11 cellular contexts compared by ENCODE assay signal in the genomic region with DNA sequence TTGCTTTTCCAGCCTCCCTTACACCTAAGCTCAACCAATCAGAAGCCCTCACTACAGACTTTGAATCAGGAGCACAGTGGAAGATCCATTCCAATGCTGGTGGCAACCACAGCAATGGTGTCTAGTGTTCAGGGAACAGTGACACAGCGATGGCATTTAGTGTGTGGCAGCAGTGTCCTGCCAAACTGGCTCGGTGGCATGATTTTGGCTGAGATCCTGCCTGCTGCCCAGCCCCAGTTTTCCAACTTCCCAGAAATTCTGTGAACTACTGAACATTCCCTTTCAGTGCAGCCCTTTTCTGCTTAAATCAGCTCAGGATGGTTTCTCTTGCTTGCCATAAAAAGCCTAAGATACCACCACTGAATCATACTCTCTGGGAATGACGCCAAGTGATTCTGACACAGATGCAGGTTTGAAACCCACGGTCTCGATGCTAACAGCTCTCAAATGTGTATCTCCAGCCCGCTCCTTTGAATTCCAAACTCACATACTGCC. TPM values are rescaled to one million over a fixed set of nuclear protein-coding genes. Genes with fewer than 3 reads are reported as not detected.
DNase-seq lines count a peak whose midpoint lies in the region; TF ChIP-seq lines count a peak whose summit lies in the region.
"Had no signal": no experiment of that assay in that cellular context is flagged by ENCODE, and none has a peak within 500 bp of the region (broad histone marks: within the 10 kb centered on the region; RNA-seq: fewer than 3 reads in every experiment).

No MANE protein-coding gene starts in this region.

- H2BK5ac ChIP-seq in trophoblast cell (ENCODE audit: low read depth, low read length, poor library complexity): no peak overlapping the region

- H4K91ac ChIP-seq in trophoblast cell (ENCODE audit: low read depth, low read length): no peak overlapping the region

- no peak overlapping the region for H3K14ac ChIP-seq in trophoblast cell (ENCODE audit: low read length)

- H3K18ac ChIP-seq in trophoblast cell (ENCODE audit: low read length): no peak overlapping the region

- H3K9me3 ChIP-seq in esophagus muscularis mucosa (no peaks in the 10 kb centered on the region), trophoblast cell (ENCODE audit: insufficient read depth, low read depth, low read length) (no peaks in the 10 kb centered on the region), testis (no peaks in the 10 kb centered on the region)

- H2AK5ac ChIP-seq in trophoblast cell (ENCODE audit: low read length): no peak overlapping the region

- no peaks in the 10 kb centered on the region for H3K79me2 ChIP-seq in trophoblast cell (ENCODE audit: control insufficient read depth, insufficient read depth, low read length, poor library complexity)

- no peak overlapping the region for H4K8ac ChIP-seq in trophoblast cell (ENCODE audit: low read depth, low read length)

- H3K9ac ChIP-seq in trophoblast cell (ENCODE audit: low read length): no peak overlapping the region

- peaks cover 0 to 3% (median 0%) of the 10 kb centered on the region in 4 donors for H3K36me3 ChIP-seq in esophagus muscularis mucosa
- peaks cover 0 to 3% of the 10 kb centered on the region in 2 experiments for H3K36me3 ChIP-seq in trophoblast cell (ENCODE audit: control insufficient read depth in 1 of 2, insufficient read depth in 2 of 2, low read length in 2 of 2)
- H3K36me3 ChIP-seq in testis (ENCODE audit: low read depth, missing control alignments): no peaks in the 10 kb centered on the region

- intact Hi-C loops in esophagus muscularis mucosa (cut with DNase I): no loop called here
- intact Hi-C loops in testis (cut with DNase I; ENCODE audit: low total_unique reads): no loop called here

- TF ChIP-seq CTCF in esophagus muscularis mucosa (IDR thresholded peaks at IDR 0.05) (no peak), testis (IDR thresholded peaks at IDR 0.05) (no peak)

- H4K12ac ChIP-seq in trophoblast cell (ENCODE audit: low read depth, low read length): no peak overlapping the region

- DNase-seq in ELR (ENCODE audit: low read depth) (peak; percentile 91), RKO (ENCODE audit: low spot score) (peak; percentile 47), esophagus muscularis mucosa (ENCODE audit: extremely low spot score) (no peak), trophoblast cell (peak; percentile 93 to 96), GOT3 (lab: John Stamatoyannopoulos, UW) (no peak), SKM-1 treated with dmso at 0.1 percent for 144 hours (lab: John Stamatoyannopoulos, UW; ENCODE audit: unreplicated experiment) (no peak), testis (no peak), UCSD-AML1 (lab: John Stamatoyannopoulos, UW; ENCODE audit: unreplicated experiment) (no peak)
- DNase-seq: activated naive CD4-positive, alpha-beta T cell treated with anti-CD3 and anti-CD28 coated beads for 36 hours; glutamatergic neuron had no signal

- H3K4me1 ChIP-seq in esophagus muscularis mucosa: peaks cover 50 to 78% (median 68%) of the 10 kb centered on the region in 4 donors
- H3K4me1 ChIP-seq in trophoblast cell (ENCODE audit: control insufficient read depth in 1 of 2, insufficient read depth in 2 of 2, low read length in 2 of 2): peaks cover 8 to 24% of the 10 kb centered on the region in 2 experiments
- peaks cover 10% of the 10 kb centered on the region for H3K4me1 ChIP-seq in testis

- H3K4me3 ChIP-seq in esophagus muscularis mucosa: no peak overlapping the region
- H3K4me3 ChIP-seq in trophoblast cell (ENCODE audit: low read depth, low read length): no peak overlapping the region
- no peak overlapping the region for H3K4me3 ChIP-seq in testis

- no peak overlapping the region for H2BK120ac ChIP-seq in trophoblast cell (ENCODE audit: insufficient read depth, low read length, poor library complexity)

- H3K79me1 ChIP-seq in trophoblast cell (ENCODE audit: low read length): no peaks in the 10 kb centered on the region

- peak overlapping the region in 3 of 4 donors; percentile 16 to 58 (median 44) for H3K27ac ChIP-seq in esophagus muscularis mucosa (replicated peaks in 1 of 4)
- H3K27ac ChIP-seq in trophoblast cell (ENCODE audit: low read depth, low read length): no peak overlapping the region
- H3K27ac ChIP-seq in testis: no peak overlapping the region

- H3K27me3 ChIP-seq in esophagus muscularis mucosa (no peaks in the 10 kb centered on the region), trophoblast cell (ENCODE audit: insufficient read depth, low read length) (no peaks in the 10 kb centered on the region), testis (no peaks in the 10 kb centered on the region)

- WGBS in esophagus muscularis mucosa: 51% methylated on average over 6 of the region's 6 CpGs
- no CpG with 5 or more reads among the region's 6 CpGs for WGBS in trophoblast cell (ENCODE audit: extremely low coverage, insufficient coverage, insufficient read length)
- 67 to 79% methylated on average over 4 to 6 of the region's 6 CpGs for WGBS in testis, 2 donors

- H3K4me2 ChIP-seq in trophoblast cell (ENCODE audit: low read length): no peak overlapping the region

- TF ChIP-seq POLR2A in esophagus muscularis mucosa (IDR thresholded peaks at IDR 0.05; ENCODE audit: low read depth): no peak
- no peak for TF ChIP-seq POLR2A in testis (IDR thresholded peaks at IDR 0.05)

- H3K23ac ChIP-seq in trophoblast cell (ENCODE audit: low read length): no peak overlapping the region

- no peak for TF ChIP-seq EP300 in esophagus muscularis mucosa (IDR thresholded peaks at IDR 0.05)

- no peak overlapping the region for H3K4ac ChIP-seq in trophoblast cell (ENCODE audit: low read depth, low read length)

- H2BK12ac ChIP-seq in trophoblast cell (ENCODE audit: low read length): no peak overlapping the region

- no peak overlapping the region for H2AFZ ChIP-seq in trophoblast cell (ENCODE audit: insufficient read depth, low read length, poor library complexity)

RNA-seq across cellular contexts. Expression of a gene that starts 8.8 kb away (rescaled TPM):
- total RNA-seq in esophagus muscularis mucosa (10 to 100 TPM; 25.3 to 32.8 (median 27.9) TPM), testis (10 to 100 TPM; 43.1 to 48.0 TPM)
- polyA plus RNA-seq in trophoblast cell (2013): 12.8 and 13.6 TPM in 2 replicates
- polyA plus RNA-seq in testis (ENCODE audit: insufficient read depth, low read depth, low replicate concordance): 34.1 TPM

RNA-seq across cellular contexts. Expression of a gene that starts 50.6 kb away (rescaled TPM):
- 10 to 100 TPM; 16.7 to 24.1 (median 20.9) TPM for total RNA-seq in esophagus muscularis mucosa
- 0.56 and 0.59 TPM in 2 replicates for polyA plus RNA-seq in trophoblast cell (2013)
- total RNA-seq in testis: 10 to 100 TPM; 12.6 to 14.7 TPM
- 10.8 TPM for polyA plus RNA-seq in testis (ENCODE audit: insufficient read depth, low read depth, low replicate concordance)
- polyA plus RNA-seq: neural cell had no signal

RNA-seq across cellular contexts. Expression of a gene that starts 55.9 kb away (rescaled TPM):
- total RNA-seq in esophagus muscularis mucosa (under 1 TPM in 3 of 4 donors, not detected in 1; 0.11 to 0.26 (median 0.17) TPM), testis (1 to 10 TPM; 4.2 to 6.6 TPM)
- polyA plus RNA-seq in trophoblast cell (2013): 1.2 and 1.3 TPM in 2 replicates
- 4.8 TPM for polyA plus RNA-seq in testis (ENCODE audit: insufficient read depth, low read depth, low replicate concordance)

Comparison
In these comparisons a context has a peak if more than half of its experiments do, and no peak if none do; other contexts are left out.
1. DNase-seq: peak in ELR (single experiment), RKO (single experiment) and trophoblast cell (2 of 2); none in esophagus muscularis mucosa (single experiment), GOT3 (single experiment), SKM-1 treated with dmso at 0.1 percent for 144 hours (single experiment), testis (single experiment) and UCSD-AML1 (single experiment).
2. H3K27ac ChIP-seq: peak in esophagus muscularis mucosa (3 of 4); none in trophoblast cell (single experiment) and testis (0 of 2).
3. RNA of a gene that starts 55.9 kb away (total RNA-seq): 4.2 to 6.6 TPM in testis; 0.11 to 0.26 TPM in esophagus muscularis mucosa; every median in the first group is over 4 times any median in the second.